In the genomic region with DNA sequence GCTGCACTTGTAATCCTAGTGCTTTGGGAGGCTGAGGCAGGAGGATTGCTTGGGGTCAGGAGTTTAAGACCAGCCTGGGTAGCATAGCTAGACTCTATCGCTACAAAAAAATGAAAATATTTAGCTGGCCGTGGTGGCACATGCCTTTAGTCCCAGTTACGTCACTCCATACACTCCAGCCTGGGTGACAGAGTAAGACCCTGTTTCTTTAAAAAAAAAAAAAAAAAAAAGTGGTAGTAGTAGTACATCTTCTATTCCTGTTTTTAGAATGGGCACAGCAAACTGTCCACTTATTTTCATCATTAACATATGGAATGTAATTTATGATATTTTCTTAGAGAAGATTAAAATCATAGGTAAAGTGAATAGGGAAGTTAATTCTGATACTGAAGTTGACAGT, we compare ENCODE assay signal across 1 cellular context.
TF ChIP-seq lines count a peak whose summit lies in the region.

No MANE protein-coding gene starts in this region.

TF ChIP-seq in WTC11, 78 proteins besides CTCF, POLR2A, EP300 and RAD21 (continued from another document):
- TF ChIP-seq, protein P1, sequence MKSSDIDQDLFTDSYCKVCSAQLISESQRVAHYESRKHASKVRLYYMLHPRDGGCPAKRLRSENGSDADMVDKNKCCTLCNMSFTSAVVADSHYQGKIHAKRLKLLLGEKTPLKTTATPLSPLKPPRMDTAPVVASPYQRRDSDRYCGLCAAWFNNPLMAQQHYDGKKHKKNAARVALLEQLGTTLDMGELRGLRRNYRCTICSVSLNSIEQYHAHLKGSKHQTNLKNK (CRISPR knock-in tag; IDR thresholded peaks at IDR 0.05), result no peak
- TF ChIP-seq, protein P2, sequence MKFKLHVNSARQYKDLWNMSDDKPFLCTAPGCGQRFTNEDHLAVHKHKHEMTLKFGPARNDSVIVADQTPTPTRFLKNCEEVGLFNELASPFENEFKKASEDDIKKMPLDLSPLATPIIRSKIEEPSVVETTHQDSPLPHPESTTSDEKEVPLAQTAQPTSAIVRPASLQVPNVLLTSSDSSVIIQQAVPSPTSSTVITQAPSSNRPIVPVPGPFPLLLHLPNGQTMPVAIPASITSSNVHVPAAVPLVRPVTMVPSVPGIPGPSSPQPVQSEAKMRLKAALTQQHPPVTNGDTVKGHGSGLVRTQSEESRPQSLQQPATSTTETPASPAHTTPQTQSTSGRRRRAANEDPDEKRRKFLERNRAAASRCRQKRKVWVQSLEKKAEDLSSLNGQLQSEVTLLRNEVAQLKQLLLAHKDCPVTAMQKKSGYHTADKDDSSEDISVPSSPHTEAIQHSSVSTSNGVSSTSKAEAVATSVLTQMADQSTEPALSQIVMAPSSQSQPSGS (CRISPR knock-in tag; IDR thresholded peaks at IDR 0.05; ENCODE audit: borderline replicate concordance, low read depth), result no peak
- TF ChIP-seq CREM (CRISPR knock-in tag; IDR thresholded peaks at IDR 0.05) (no peak), USF2 (CRISPR knock-in tag; IDR thresholded peaks at IDR 0.05) (no peak), PRRX2 (CRISPR knock-in tag; IDR thresholded peaks at IDR 0.05) (no peak), PRDM15 (CRISPR knock-in tag; IDR thresholded peaks at IDR 0.05) (no peak)
- TF ChIP-seq, protein P3, sequence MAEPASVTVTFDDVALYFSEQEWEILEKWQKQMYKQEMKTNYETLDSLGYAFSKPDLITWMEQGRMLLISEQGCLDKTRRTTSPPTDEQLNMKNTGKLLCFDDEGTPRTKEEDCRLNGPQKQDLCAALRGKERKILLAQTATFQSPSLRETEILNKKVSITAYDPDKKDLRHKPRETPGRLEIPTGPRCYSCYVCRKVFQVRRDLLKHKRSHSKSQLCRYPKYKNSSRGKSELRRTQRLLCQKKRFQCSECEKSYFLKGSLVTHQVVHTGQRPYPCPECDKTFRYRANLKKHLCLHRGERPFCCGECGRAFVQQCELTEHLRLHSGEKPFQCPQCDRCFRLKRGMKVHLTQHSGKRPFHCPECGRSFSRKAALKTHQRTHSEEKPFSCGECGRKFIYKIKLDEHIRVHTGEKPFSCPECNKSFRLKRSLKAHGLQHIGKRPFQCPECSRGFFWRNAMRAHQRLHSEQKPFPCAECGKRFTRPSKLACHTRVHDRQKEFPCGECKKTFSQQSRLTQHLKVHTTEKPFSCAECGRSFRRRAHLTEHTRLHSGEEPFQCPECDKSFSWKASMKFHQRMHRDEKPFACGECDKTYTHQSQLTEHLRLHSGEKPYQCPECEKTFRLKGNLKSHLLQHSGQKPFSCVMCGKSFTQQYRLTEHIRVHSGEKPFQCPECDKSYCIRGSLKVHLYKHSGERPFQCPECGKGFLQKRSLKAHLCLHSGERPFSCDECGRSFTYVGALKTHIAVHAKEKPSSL (CRISPR knock-in tag; conservative IDR thresholded peaks at IDR 0.05), result no peak
